ENCODE assay signal across 24 cellular contexts in the genomic region with DNA sequence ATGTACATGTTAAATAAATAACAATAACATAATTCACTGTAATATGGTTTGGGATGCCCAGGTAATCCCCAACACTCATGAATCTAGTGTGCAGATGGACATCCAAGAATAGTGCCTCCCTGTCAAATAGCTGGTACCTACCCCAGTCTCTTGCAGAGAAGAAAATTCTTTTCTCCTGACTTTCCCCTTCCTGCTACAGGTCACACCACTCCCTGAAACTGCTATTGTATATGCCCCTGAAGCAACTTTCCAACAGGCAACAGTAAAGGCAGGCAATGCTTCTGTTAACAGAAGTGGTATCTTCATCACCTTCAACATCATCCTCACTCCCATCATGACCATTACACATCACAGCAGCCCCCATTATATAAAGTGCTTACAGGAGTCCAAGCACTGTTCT.
A peak's percentile ranks its signal among the peaks of the same experiment; 100 is the strongest.
DNase-seq lines count a peak whose midpoint lies in the region; ATAC-seq and TF ChIP-seq lines count a peak whose summit lies in the region.
"Had no signal": no experiment of that assay in that cellular context is flagged by ENCODE, and none has a peak within 500 bp of the region (broad histone marks: within the 10 kb centered on the region; RNA-seq: fewer than 3 reads in every experiment).

No MANE protein-coding gene starts in this region.

- DNase-seq in Calu3 (peak; percentile 3), H9 (no peak), WTC11 (ENCODE audit: low spot score) (no peak), foreskin keratinocyte (peak in 1 of 2 donors; percentile 62), NCI-H2171 treated with DMSO at 0.1 percent for 48 hours (lab: John Stamatoyannopoulos, UW) (no peak), colonic mucosa (no peak)
- DNase-seq in CD4-positive, alpha-beta T cell, result no peak
- DNase-seq in stimulated activated CD4-positive, alpha-beta T cell treated with anti-CD3 and anti-CD28 coated beads, Interleukin-15, amount 100 ng/mL, for 24 hours, result no peak
- DNase-seq: 8988T; ACHN; DMS79; NCI-H1048; NCI-H1436; NCI-H187 treated with DMSO at 0.1 percent for 48 hours; NCI-H2107; NCI-H446 treated with DMSO at 0.1 percent for 48 hours; NCI-H526; NCI-H82; NK-92 treated with Interleukin-12 subunit alpha and Interleukin-12 subunit beta, amount 100 ng/mL, for 24 hours; RPMI8226; SHP77; T-cell had no signal

- no peak overlapping the region for H2AK5ac ChIP-seq in H9 (ENCODE audit: insufficient read length, low read length)

- no peak overlapping the region for H2BK5ac ChIP-seq in H9 (ENCODE audit: insufficient read length, low read length)

- H3K27ac Mint-ChIP-seq in Calu3 (ENCODE audit: unreplicated experiment) (no peak overlapping the region), H9 (peak overlapping the region in 2 of 3 experiments; percentile 2 to 81; a peak in 3 of 7 replicates), WTC11 (peak overlapping the region; percentile 55; the same call in 1 of the 2 replicates)
- H3K27ac Mint-ChIP-seq in CD4-positive, alpha-beta T cell, result no peak overlapping the region
- H3K27ac Mint-ChIP-seq: IgD-negative memory B cell, T-cell had no signal

- H2AFZ ChIP-seq in H9 (ENCODE audit: low read length), result no peak overlapping the region

- no peaks in the 10 kb centered on the region for H3K27me3 ChIP-seq in H9 (ENCODE audit: insufficient read depth, low read length)
- no peaks in the 10 kb centered on the region for H3K27me3 ChIP-seq in foreskin keratinocyte
- no peaks in the 10 kb centered on the region for H3K27me3 ChIP-seq in CD4-positive, alpha-beta T cell (ENCODE audit: control insufficient read depth, insufficient read depth, low read length)
- no peaks in the 10 kb centered on the region for H3K27me3 ChIP-seq in colonic mucosa

- no peak overlapping the region for H2BK15ac ChIP-seq in H9 (ENCODE audit: low read depth, low read length)

- H3K9me3 Mint-ChIP-seq in Calu3 (ENCODE audit: low read depth, unreplicated experiment) (no peaks in the 10 kb centered on the region), H9 (no peaks in the 10 kb centered on the region), WTC11 (no peaks in the 10 kb centered on the region)
- H3K9me3 Mint-ChIP-seq in CD4-positive, alpha-beta T cell, result peaks cover 6% of the 10 kb centered on the region

- H3K36me3 Mint-ChIP-seq in Calu3 (ENCODE audit: insufficient read depth, unreplicated experiment) (no peaks in the 10 kb centered on the region), H9 (ENCODE audit: insufficient read depth in 1 of 3, low read depth in 3 of 3) (no peaks in the 10 kb centered on the region), WTC11 (no peaks in the 10 kb centered on the region)
- H3K36me3 Mint-ChIP-seq in CD4-positive, alpha-beta T cell (ENCODE audit: low read depth), result no peaks in the 10 kb centered on the region
- H3K36me3 Mint-ChIP-seq: IgD-negative memory B cell, T-cell had no signal

- no peak overlapping the region for H3T11ph ChIP-seq in H9 (ENCODE audit: low read length)

- H3K79me1 ChIP-seq in H9 (ENCODE audit: insufficient read depth, low read depth, low read length, poor library complexity, severe bottlenecking), result no peaks in the 10 kb centered on the region

- ATAC-seq in WTC11 (peak; percentile 38; the same call in 1 of the 2 replicates), foreskin keratinocyte (peak; percentile 67)
- no peak for ATAC-seq in CD4-positive, alpha-beta T cell (ENCODE audit: poor library complexity)
- ATAC-seq: HCT116, T-cell had no signal

- H3K4me3 Mint-ChIP-seq in Calu3 (ENCODE audit: low read depth, unreplicated experiment) (no peak overlapping the region), H9 (no peak overlapping the region), WTC11 (no peak overlapping the region)
- H3K4me3 Mint-ChIP-seq in CD4-positive, alpha-beta T cell, result no peak overlapping the region
- H3K4me3 Mint-ChIP-seq: IgD-negative memory B cell, T-cell had no signal

- no peak overlapping the region for H3K4me3 ChIP-seq in colonic mucosa

- H3K4me2 ChIP-seq in H9 (ENCODE audit: insufficient read depth, insufficient read length, low read length), result no peak overlapping the region

- H3K56ac ChIP-seq in H9 (ENCODE audit: insufficient read length, low read depth, low read length), result no peak overlapping the region

- no peaks in the 10 kb centered on the region for H3K23me2 ChIP-seq in H9 (ENCODE audit: insufficient read length, low read depth, low read length, poor library complexity, severe bottlenecking)

- no peak overlapping the region for H4K5ac ChIP-seq in H9 (ENCODE audit: insufficient read length, low read depth, low read length)

- no peak overlapping the region for H4K8ac ChIP-seq in H9 (replicated peaks; ENCODE audit: insufficient read length, low read depth, low read length)

- H3K27me3 Mint-ChIP-seq in Calu3 (ENCODE audit: unreplicated experiment) (no peaks in the 10 kb centered on the region), H9 (ENCODE audit: low read depth) (no peaks in the 10 kb centered on the region), WTC11 (ENCODE audit: low read depth) (no peaks in the 10 kb centered on the region)
- no peaks in the 10 kb centered on the region for H3K27me3 Mint-ChIP-seq in CD4-positive, alpha-beta T cell
- H3K27me3 Mint-ChIP-seq: IgD-negative memory B cell had no signal

- TF ChIP-seq CTCF in Calu3 (IDR thresholded peaks at IDR 0.05; ENCODE audit: unreplicated experiment) (no peak), H9 (conservative IDR thresholded peaks at IDR 0.05) (no peak), WTC11 (IDR thresholded peaks at IDR 0.05) (no peak), foreskin keratinocyte (conservative IDR thresholded peaks at IDR 0.05) (no peak), colonic mucosa (IDR thresholded peaks at IDR 0.05) (no peak)
- TF ChIP-seq CTCF in CD4-positive, alpha-beta T cell (IDR thresholded peaks at IDR 0.05), result no peak

- H2BK12ac ChIP-seq in H9 (ENCODE audit: insufficient read length, low read depth, low read length), result no peak overlapping the region

- peaks cover 36% of the 10 kb centered on the region for H3K4me1 Mint-ChIP-seq in Calu3 (ENCODE audit: low read depth, unreplicated experiment)
- peaks cover 23 to 28% of the 10 kb centered on the region in 2 experiments for H3K4me1 Mint-ChIP-seq in H9
- H3K4me1 Mint-ChIP-seq in WTC11, result peaks cover 22% of the 10 kb centered on the region
- H3K4me1 Mint-ChIP-seq in CD4-positive, alpha-beta T cell (ENCODE audit: low read depth), result no peaks in the 10 kb centered on the region
- H3K4me1 Mint-ChIP-seq: IgD-negative memory B cell, T-cell had no signal

- BruUV-seq in Calu3 (replicated peaks; lab: Mats Ljungman, UMichigan), result no TSS peak

- no peak overlapping the region for H3K18ac ChIP-seq in H9 (ENCODE audit: insufficient read length, low read depth, low read length)

- no peak overlapping the region for H3K23ac ChIP-seq in H9 (ENCODE audit: insufficient read length, low read depth, low read length)

- CTCF ChIA-PET in Calu3 (lab: Charles Lee) (no interaction called here), WTC11 (lab: Charles Lee) (interaction anchor here (0.8 to 1.1 kb wide), 2 partner anchors 37 to 167 kb away, joined by 3 to 4 read pairs; no protein-coding TSS in a partner anchor)
- CTCF ChIA-PET in CD4-positive, alpha-beta T cell (lab: Charles Lee), result no interaction called here

- H3K9me3 ChIP-seq in H9 (ENCODE audit: control insufficient read depth, low read depth, low read length) (no peaks in the 10 kb centered on the region), colonic mucosa (no peaks in the 10 kb centered on the region)
- H3K9me3 ChIP-seq in CD4-positive, alpha-beta T cell (ENCODE audit: control insufficient read depth, low read length), result no peaks in the 10 kb centered on the region

- H3K4ac ChIP-seq in H9 (ENCODE audit: low read depth, low read length), result no peak overlapping the region

- peaks cover 4% of the 10 kb centered on the region; the same call in 1 of the 2 replicates for H3K4me1 ChIP-seq in H9 (ENCODE audit: insufficient read depth, low read length)
- H3K4me1 ChIP-seq in foreskin keratinocyte, result peaks cover 17% of the 10 kb centered on the region
- no peaks in the 10 kb centered on the region for H3K4me1 ChIP-seq in colonic mucosa

- no peaks in the 10 kb centered on the region for H3K36me3 ChIP-seq in colonic mucosa

- no peak overlapping the region for H2BK20ac ChIP-seq in H9 (ENCODE audit: low read depth, low read length, poor library complexity, severe bottlenecking)

- no peak overlapping the region for H4K91ac ChIP-seq in H9 (ENCODE audit: insufficient read length, low read depth, low read length)

- no peak overlapping the region for H3K14ac ChIP-seq in H9 (ENCODE audit: insufficient read depth, low read length)

- no peak overlapping the region for H2BK120ac ChIP-seq in H9 (ENCODE audit: low read depth, low read length, poor library complexity, severe bottlenecking)

- H3K79me2 ChIP-seq in H9 (ENCODE audit: insufficient read depth, low read length), result no peaks in the 10 kb centered on the region

- H4K20me1 ChIP-seq in H9 (ENCODE audit: control insufficient read depth, insufficient read depth, insufficient read length), result no peaks in the 10 kb centered on the region

- H3K9ac ChIP-seq in H9 (ENCODE audit: extremely low read depth, insufficient read length, low read length), result no peak overlapping the region
- H3K9ac ChIP-seq in colonic mucosa (ENCODE audit: low read depth in 2 of 2, low read length in 2 of 2), result no peak overlapping the region

- no peak overlapping the region for H3K27ac ChIP-seq in H9 (ENCODE audit: insufficient read length, low read depth, low read length)
- no peak overlapping the region for H3K27ac ChIP-seq in foreskin keratinocyte
- no peak overlapping the region for H3K27ac ChIP-seq in CD4-positive, alpha-beta T cell (ENCODE audit: low read depth, low read length)
- no peak overlapping the region for H3K27ac ChIP-seq in colonic mucosa

- intact Hi-C loops in Calu3 (cut with micrococcal nuclease; ENCODE audit: unreplicated experiment) (no loop called here), colonic mucosa (cut with DNase I) (no loop called here)
- intact Hi-C loops in CD4-positive, alpha-beta T cell (cut with DNase I, micrococcal nuclease), result no loop called here

- POLR2A ChIA-PET in WTC11 (lab: Charles Lee), result no interaction called here
- POLR2A ChIA-PET in CD4-positive, alpha-beta T cell (lab: Charles Lee), result no interaction called here

TF ChIP-seq in WTC11, 78 proteins besides CTCF, POLR2A, EP300 and RAD21:
- TF ChIP-seq ZNF671 (CRISPR knock-in tag; IDR thresholded peaks at IDR 0.05) (no peak), GTF2I (CRISPR knock-in tag; conservative IDR thresholded peaks at IDR 0.05) (no peak), ZNF219 (CRISPR knock-in tag; IDR thresholded peaks at IDR 0.05; ENCODE audit: borderline replicate concordance) (no peak)
- TF ChIP-seq, protein P1, sequence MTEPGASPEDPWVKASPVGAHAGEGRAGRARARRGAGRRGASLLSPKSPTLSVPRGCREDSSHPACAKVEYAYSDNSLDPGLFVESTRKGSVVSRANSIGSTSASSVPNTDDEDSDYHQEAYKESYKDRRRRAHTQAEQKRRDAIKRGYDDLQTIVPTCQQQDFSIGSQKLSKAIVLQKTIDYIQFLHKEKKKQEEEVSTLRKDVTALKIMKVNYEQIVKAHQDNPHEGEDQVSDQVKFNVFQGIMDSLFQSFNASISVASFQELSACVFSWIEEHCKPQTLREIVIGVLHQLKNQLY (CRISPR knock-in tag; IDR thresholded peaks at IDR 0.05), result no peak

Comparison
In these comparisons a context has a peak if more than half of its experiments do, and no peak if none do; other contexts are left out.
1. H3K27ac Mint-ChIP-seq: peak in H9 (2 of 3) and WTC11 (single experiment); none in Calu3 (single experiment) and CD4-positive, alpha-beta T cell (single experiment).